In genomic region chr10:23338886-23339285, GRCh38 we compare ENCODE assay signal across 18 cellular contexts. TPM values are rescaled to one million over a fixed set of nuclear protein-coding genes. Genes with fewer than 3 reads are reported as not detected.
"Had no signal": no experiment of that assay in that cellular context is flagged by ENCODE, and none has a peak within 500 bp of the region (broad histone marks: within the 10 kb centered on the region; RNA-seq: fewer than 3 reads in every experiment).

No MANE protein-coding gene starts in this region.

- H3K27me3 ChIP-seq: dorsolateral prefrontal cortex, sigmoid colon had no signal

- H3K9me3 Mint-ChIP-seq: mesothelial cell of epicardium; natural killer cell treated with Interleukin-12 subunit alpha and Interleukin-12 subunit beta and Interleukin-15 and Interleukin-18, amount 100 ng/mL, for 72 hours; stimulated activated effector memory CD8-positive, alpha-beta T cell treated with anti-CD3 and anti-CD28 coated beads, Interleukin-12 subunit alpha, Interleukin-12 subunit beta, amount 100 ng/mL, for 72 hours; type B pancreatic cell had no signal

- DNase-seq: activated CD4-positive, alpha-beta T cell treated with anti-CD3 and anti-CD28 coated beads for 1 hour; activated CD4-positive, alpha-beta T cell treated with anti-CD3 and anti-CD28 coated beads, Interleukin-2, amount 50 U/mL, for 4 hours; activated gamma-delta T cell; central memory CD4-positive, alpha-beta T cell; dorsolateral prefrontal cortex; hypothalamus; sigmoid colon; stimulated activated CD4-positive, alpha-beta T cell treated with anti-CD3 and anti-CD28 coated beads, Interleukin-4, amount 100 ng/mL, for 24 hours; stomach; WERI-Rb-1 had no signal

- FAIRE-seq: colon had no signal

- H3K4me3 Mint-ChIP-seq: activated naive CD8-positive, alpha-beta T cell; mesothelial cell of epicardium; natural killer cell treated with Interleukin-12 subunit alpha and Interleukin-12 subunit beta and Interleukin-15 and Interleukin-18, amount 100 ng/mL, for 72 hours; stimulated activated effector memory CD8-positive, alpha-beta T cell treated with anti-CD3 and anti-CD28 coated beads, Interleukin-12 subunit alpha, Interleukin-12 subunit beta, amount 100 ng/mL, for 72 hours; type B pancreatic cell had no signal

- H3K36me3 Mint-ChIP-seq: activated naive CD8-positive, alpha-beta T cell; mesothelial cell of epicardium; natural killer cell treated with Interleukin-12 subunit alpha and Interleukin-12 subunit beta and Interleukin-15 and Interleukin-18, amount 100 ng/mL, for 72 hours; stimulated activated effector memory CD8-positive, alpha-beta T cell treated with anti-CD3 and anti-CD28 coated beads, Interleukin-12 subunit alpha, Interleukin-12 subunit beta, amount 100 ng/mL, for 72 hours; type B pancreatic cell had no signal

- ATAC-seq: natural killer cell treated with Interleukin-12 subunit alpha and Interleukin-12 subunit beta and Interleukin-15 and Interleukin-18, amount 100 ng/mL, for 72 hours; stimulated activated effector memory CD8-positive, alpha-beta T cell treated with anti-CD3 and anti-CD28 coated beads, Interleukin-12 subunit alpha, Interleukin-12 subunit beta, amount 100 ng/mL, for 72 hours had no signal

- H3K27ac ChIP-seq: dorsolateral prefrontal cortex, neutrophil, sigmoid colon, stomach, WERI-Rb-1 had no signal

- H3K27me3 Mint-ChIP-seq: activated naive CD8-positive, alpha-beta T cell had no signal

- H3K27ac Mint-ChIP-seq: mesothelial cell of epicardium; natural killer cell treated with Interleukin-12 subunit alpha and Interleukin-12 subunit beta and Interleukin-15 and Interleukin-18, amount 100 ng/mL, for 72 hours; stimulated activated effector memory CD8-positive, alpha-beta T cell treated with anti-CD3 and anti-CD28 coated beads, Interleukin-12 subunit alpha, Interleukin-12 subunit beta, amount 100 ng/mL, for 72 hours; type B pancreatic cell had no signal

RNA-seq across cellular contexts. Expression of gene C10orf67, which starts 5.7 kb away (rescaled TPM):
- total RNA-seq: left lobe of liver; natural killer cell treated with Interleukin-12 subunit alpha and Interleukin-12 subunit beta and Interleukin-15 and Interleukin-18, amount 100 ng/mL, for 72 hours; sigmoid colon had no signal
